ENCODE assay signal across 8 cellular contexts in genomic region chr5:134101686-134102439, GRCh38. TPM values are rescaled to one million over a fixed set of nuclear protein-coding genes. Genes with fewer than 3 reads are reported as not detected.
DNase-seq lines count a peak whose midpoint lies in the region; ATAC-seq and TF ChIP-seq lines count a peak whose summit lies in the region.

No MANE protein-coding gene starts in this region.

- H3K4me1 ChIP-seq in thoracic aorta (ENCODE audit: control insufficient read depth in 1 of 2, low read depth in 2 of 2): peaks cover 5 to 25% of the 10 kb centered on the region in 2 donors

- H3K27me3 Mint-ChIP-seq in nephron progenitor cell (ENCODE audit: low read depth, poor library complexity): peaks cover 3% of the 10 kb centered on the region

- no peak for ATAC-seq in thoracic aorta (ENCODE audit: insufficient number of reproducible peaks, low FRiP score, low read depth)
- no peak for ATAC-seq in HG03139 (IDR thresholded peaks at IDR 0.05; ENCODE audit: unreplicated experiment)

- H3K9me3 ChIP-seq in thoracic aorta: no peaks in the 10 kb centered on the region

- H3K4me1 Mint-ChIP-seq in nephron progenitor cell: peaks cover 53% of the 10 kb centered on the region

- H3K36me3 ChIP-seq in thoracic aorta: no peaks in the 10 kb centered on the region

- no peaks in the 10 kb centered on the region for H3K27me3 ChIP-seq in thoracic aorta (replicated peaks; ENCODE audit: insufficient read depth)

- no peak overlapping the region for H3K27ac Mint-ChIP-seq in nephron progenitor cell

- H3K9me3 Mint-ChIP-seq in nephron progenitor cell: no peaks in the 10 kb centered on the region

- H3K36me3 Mint-ChIP-seq in nephron progenitor cell (ENCODE audit: low read depth): no peaks in the 10 kb centered on the region

- peak; percentile 82 for TF ChIP-seq CTCF in epithelial cell of proximal tubule (conservative IDR thresholded peaks at IDR 0.05; ENCODE audit: low read depth, low read length)
- peak; percentile 79 for TF ChIP-seq CTCF in nephron progenitor cell (IDR thresholded peaks at IDR 0.05)
- peak; percentile 86 for TF ChIP-seq CTCF in thoracic aorta (IDR thresholded peaks at IDR 0.05)

- DNase-seq in NCI-H345 (lab: John Stamatoyannopoulos, UW): peak; percentile 17
- no peak for DNase-seq in NCI-H345 treated with DMSO at 0.1 percent for 48 hours (lab: John Stamatoyannopoulos, UW; ENCODE audit: unreplicated experiment)
- peak; percentile 11 for DNase-seq in NCI-H774 (lab: John Stamatoyannopoulos, UW)
- DNase-seq in activated CD8-positive, alpha-beta memory T cell treated with anti-CD3 and anti-CD28 coated beads, Interleukin-2, amount 50 U/mL, for 48 hours: peak; percentile 96
- no peak for DNase-seq in epithelial cell of proximal tubule (ENCODE audit: low read depth)
- DNase-seq in nephron progenitor cell: peak; percentile 80
- no peak for DNase-seq in thoracic aorta (ENCODE audit: low spot score)

- no peak overlapping the region for H3K27ac ChIP-seq in thoracic aorta

- H3K4me3 ChIP-seq in epithelial cell of proximal tubule (ENCODE audit: low read depth, low read length) (no peak overlapping the region), thoracic aorta (no peak overlapping the region)

- H3K4me3 Mint-ChIP-seq in nephron progenitor cell: no peak overlapping the region

RNA-seq across cellular contexts. Expression of gene TCF7, which starts 12.6 kb away (rescaled TPM):
- 3.5 and 3.6 TPM in 2 replicates for total RNA-seq in epithelial cell of proximal tubule
- total RNA-seq in thoracic aorta: 1 to 10 TPM in 1 of 2 donors, under 1 TPM in 1; 0.54 to 2.1 TPM

Comparison
In these comparisons a context has a peak if more than half of its experiments do, and no peak if none do; other contexts are left out.
1. DNase-seq: peak in NCI-H345 (single experiment), NCI-H774 (single experiment), activated CD8-positive, alpha-beta memory T cell treated with anti-CD3 and anti-CD28 coated beads, Interleukin-2, amount 50 U/mL, for 48 hours (single experiment) and nephron progenitor cell (single experiment); none in NCI-H345 treated with DMSO at 0.1 percent for 48 hours (single experiment), epithelial cell of proximal tubule (single experiment) and thoracic aorta (single experiment).
2. Peak in every context shown above with its lines, with median percentiles within 50 percentile points of each other: CTCF ChIP-seq.